22 cellular contexts compared by ENCODE assay signal in genomic region chr5:30112842-30113241, GRCh38.
DNase-seq lines count a peak whose midpoint lies in the region; ATAC-seq and TF ChIP-seq lines count a peak whose summit lies in the region.
"Had no signal": no experiment of that assay in that cellular context is flagged by ENCODE, and none has a peak within 500 bp of the region (broad histone marks: within the 10 kb centered on the region; RNA-seq: fewer than 3 reads in every experiment).

No MANE protein-coding gene starts in this region.

- intact Hi-C loops in MCF 10A (cut with micrococcal nuclease) (no loop called here), mammary epithelial cell (cut with micrococcal nuclease) (no loop called here), psoas muscle (cut with DNase I) (no loop called here), adrenal gland (cut with DNase I) (no loop called here)

- H3K9me3 ChIP-seq in mammary epithelial cell (replicated peaks; ENCODE audit: insufficient read depth, low read length): peaks cover 4% of the 10 kb centered on the region
- no peaks in the 10 kb centered on the region for H3K9me3 ChIP-seq in SK-N-MC (ENCODE audit: low read depth, low read length)
- H3K9me3 ChIP-seq in psoas muscle: no peaks in the 10 kb centered on the region
- no peaks in the 10 kb centered on the region for H3K9me3 ChIP-seq in adrenal gland (replicated peaks in 1 of 3)
- H3K9me3 ChIP-seq: SK-N-SH had no signal

- H3K27me3 Mint-ChIP-seq in MCF 10A (ENCODE audit: insufficient read depth, unreplicated experiment) (no peaks in the 10 kb centered on the region), osteocyte (ENCODE audit: unreplicated experiment) (no peaks in the 10 kb centered on the region)
- H3K27me3 Mint-ChIP-seq: B cell had no signal

- TF ChIP-seq POLR2A in adrenal gland (IDR thresholded peaks at IDR 0.05): no peak

- H3K27ac Mint-ChIP-seq in MCF 10A (ENCODE audit: low read depth, unreplicated experiment): no peak overlapping the region
- H3K27ac Mint-ChIP-seq in osteocyte (ENCODE audit: unreplicated experiment): peak overlapping the region; percentile 66
- H3K27ac Mint-ChIP-seq: B cell, H9, HFFc6 had no signal

- peaks cover 5% of the 10 kb centered on the region for H3K36me3 Mint-ChIP-seq in MCF 10A (ENCODE audit: insufficient read depth, unreplicated experiment)
- peaks cover 9% of the 10 kb centered on the region for H3K36me3 Mint-ChIP-seq in osteocyte (ENCODE audit: unreplicated experiment)

- H3K36me3 ChIP-seq in mammary epithelial cell (ENCODE audit: insufficient read depth, low read length) (no peaks in the 10 kb centered on the region), SK-N-MC (ENCODE audit: insufficient read depth, low read length) (no peaks in the 10 kb centered on the region), psoas muscle (ENCODE audit: insufficient read depth in 1 of 2, low read depth in 1 of 2) (no peaks in the 10 kb centered on the region), adrenal gland (replicated peaks in 1 of 2) (no peaks in the 10 kb centered on the region)

- no peak overlapping the region for H3K4me3 Mint-ChIP-seq in MCF 10A (ENCODE audit: unreplicated experiment)
- no peak overlapping the region for H3K4me3 Mint-ChIP-seq in osteocyte (ENCODE audit: unreplicated experiment)
- H3K4me3 Mint-ChIP-seq: B cell, H9, HFFc6 had no signal

- CTCF ChIA-PET in MCF 10A (lab: Yijun Ruan, JAX) (interaction anchor here (0.5 to 0.7 kb wide), 2 partner anchors 9 to 909 kb away, joined by 3 to 4 read pairs; no protein-coding TSS in a partner anchor), mammary epithelial cell (lab: Charles Lee; ENCODE audit: low non-redundant PET) (no interaction called here)

- H3K4me1 ChIP-seq in mammary epithelial cell (ENCODE audit: insufficient read depth, low read length) (no peaks in the 10 kb centered on the region), psoas muscle (no peaks in the 10 kb centered on the region), adrenal gland (replicated peaks in 1 of 2) (no peaks in the 10 kb centered on the region)

- H3K27me3 ChIP-seq in mammary epithelial cell (ENCODE audit: insufficient read depth, low read length) (no peaks in the 10 kb centered on the region), psoas muscle (ENCODE audit: insufficient read depth in 3 of 3, low read length in 2 of 3) (no peaks in the 10 kb centered on the region), adrenal gland (no peaks in the 10 kb centered on the region)

- H3K4me2 ChIP-seq in mammary epithelial cell (ENCODE audit: insufficient read depth, low read depth, low read length): no peak overlapping the region
- H3K4me2 ChIP-seq: SK-N-SH had no signal

- no peak overlapping the region for H3K27ac ChIP-seq in mammary epithelial cell (ENCODE audit: insufficient read depth, low read depth, low read length)
- peak overlapping the region; percentile 20; the same call in 1 of the 2 replicates for H3K27ac ChIP-seq in SK-N-MC
- no peak overlapping the region for H3K27ac ChIP-seq in psoas muscle
- H3K27ac ChIP-seq in adrenal gland: no peak overlapping the region

- no peaks in the 10 kb centered on the region for H4K20me1 ChIP-seq in mammary epithelial cell (ENCODE audit: insufficient read depth, low read length)

- POLR2A ChIA-PET in MCF 10A (lab: Yijun Ruan, JAX): no interaction called here

- H3K4me3 ChIP-seq in mammary epithelial cell (replicated peaks in 1 of 3; ENCODE audit: insufficient read depth in 1 of 3, low read depth in 2 of 3, low read length in 3 of 3) (no peak overlapping the region), SK-N-MC (no peak overlapping the region), fibroblast of the aortic adventitia (ENCODE audit: low read depth, low read length) (no peak overlapping the region), psoas muscle (no peak overlapping the region), adrenal gland (no peak overlapping the region)

- BruUV-seq in MCF 10A (replicated peaks; lab: Mats Ljungman, UMichigan) (no TSS peak), mammary epithelial cell (replicated peaks; lab: Mats Ljungman, UMichigan) (no TSS peak)

- H2AFZ ChIP-seq in mammary epithelial cell (ENCODE audit: low read depth, low read length): no peak overlapping the region

- in situ Hi-C loops in mammary epithelial cell (cut with MboI; ENCODE audit: low sequenced_read_pairs in 2 of 2): no loop called here

- TF ChIP-seq CTCF in MCF 10A (IDR thresholded peaks at IDR 0.05; ENCODE audit: unreplicated experiment): no peak
- TF ChIP-seq CTCF in mammary epithelial cell (conservative IDR thresholded peaks at IDR 0.05 in 1 of 2, IDR thresholded peaks at IDR 0.05 in 1 of 2; ENCODE audit: extremely low read depth in 1 of 2, insufficient read depth in 1 of 2, low read depth in 1 of 2, low read length in 2 of 2): no peak
- no peak for TF ChIP-seq CTCF in fibroblast of the aortic adventitia (IDR thresholded peaks at IDR 0.05; ENCODE audit: insufficient read depth, low read length)
- TF ChIP-seq CTCF in osteocyte (IDR thresholded peaks at IDR 0.05): no peak
- TF ChIP-seq CTCF in psoas muscle (IDR thresholded peaks at IDR 0.05): no peak
- TF ChIP-seq CTCF in adrenal gland (IDR thresholded peaks at IDR 0.05): no peak

- no peaks in the 10 kb centered on the region for H3K79me2 ChIP-seq in mammary epithelial cell (ENCODE audit: insufficient read depth, low read length)

- H3K9me3 Mint-ChIP-seq in MCF 10A (ENCODE audit: unreplicated experiment): peaks cover 15% of the 10 kb centered on the region
- H3K9me3 Mint-ChIP-seq in osteocyte (ENCODE audit: unreplicated experiment): peaks cover 23% of the 10 kb centered on the region
- H3K9me3 Mint-ChIP-seq: H9 had no signal

- WGBS in mammary epithelial cell (ENCODE audit: low coverage, missing lambda C conversion rate): 42% methylated on average over 2 of the region's 2 CpGs
- WGBS in psoas muscle, 3 donors: 75 to 80% (median 76%) methylated on average over 2 of the region's 2 CpGs
- WGBS in adrenal gland, 4 donors: 39 to 51% (median 49%) methylated on average over 2 of the region's 2 CpGs

- DNase-seq in MCF 10A (ENCODE audit: unreplicated experiment): peak; percentile 6
- no peak for DNase-seq in mammary epithelial cell
- DNase-seq in SK-N-MC (ENCODE audit: low read depth, low spot score): no peak
- peak; percentile 61 for DNase-seq in fibroblast of the aortic adventitia (ENCODE audit: low read depth)
- DNase-seq in osteocyte (ENCODE audit: extremely low spot score, unreplicated experiment): no peak
- no peak for DNase-seq in C1 segment of cervical spinal cord (lab: John Stamatoyannopoulos, UW)
- DNase-seq in psoas muscle: no peak
- no peak for DNase-seq in adrenal gland
- DNase-seq: 8988T, DMS 273 treated with DMSO at 0.1 percent for 48 hours, DMS79 treated with DMSO at 0.1 percent for 48 hours, H9, HFFc6, KBM-7, NCI-H1092, NCI-H1436, NCI-H1930, NCI-H510A, SK-N-SH had no signal

- ATAC-seq in psoas muscle: no peak
- ATAC-seq: Panc1, Right ventricle myocardium inferior had no signal

- H3K4me1 Mint-ChIP-seq in MCF 10A (ENCODE audit: insufficient read depth, unreplicated experiment) (peaks cover 9% of the 10 kb centered on the region), osteocyte (ENCODE audit: unreplicated experiment) (peaks cover 34% of the 10 kb centered on the region)
- H3K4me1 Mint-ChIP-seq: B cell, H9 had no signal

- H3K9ac ChIP-seq in mammary epithelial cell (ENCODE audit: insufficient read depth, low read length): no peak overlapping the region
- H3K9ac ChIP-seq in SK-N-MC (ENCODE audit: insufficient read length): no peak overlapping the region
- H3K9ac ChIP-seq: SK-N-SH had no signal

- dilution Hi-C loops in mammary epithelial cell (cut with HindIII; ENCODE audit: low sequenced_read_pairs): no loop called here

Comparison
In these comparisons a context has a peak if more than half of its experiments do, and no peak if none do; other contexts are left out.
1. DNase-seq: peak in MCF 10A (single experiment) and fibroblast of the aortic adventitia (single experiment); none in mammary epithelial cell (single experiment), SK-N-MC (single experiment), osteocyte (single experiment), C1 segment of cervical spinal cord (0 of 14), psoas muscle (0 of 2) and adrenal gland (0 of 7).